31 cellular contexts compared by ENCODE assay signal in the genomic region with DNA sequence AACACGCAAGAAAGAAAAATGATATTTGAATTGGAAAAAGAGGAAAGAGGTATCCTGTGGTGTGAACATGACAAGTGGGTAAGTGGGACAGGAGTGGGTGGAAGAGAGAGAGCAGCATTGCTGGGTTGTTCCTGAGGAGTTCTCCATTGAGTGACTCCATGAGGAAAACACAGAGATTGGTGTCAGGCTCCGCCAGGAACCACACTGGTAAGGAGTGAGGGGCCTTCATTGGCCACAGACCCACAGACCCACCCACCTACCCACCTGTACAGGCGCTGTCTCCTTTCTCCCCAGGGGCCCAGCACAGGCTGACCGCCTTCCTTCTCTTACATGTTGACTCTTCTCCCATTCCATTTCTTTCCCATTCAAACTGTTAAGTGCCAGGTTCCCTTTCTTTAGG. TPM values are rescaled to one million over a fixed set of nuclear protein-coding genes. Genes with fewer than 3 reads are reported as not detected.
"Had no signal": no experiment of that assay in that cellular context is flagged by ENCODE, and none has a peak within 500 bp of the region (broad histone marks: within the 10 kb centered on the region; RNA-seq: fewer than 3 reads in every experiment).

No MANE protein-coding gene starts in this region.

- DNase-seq: activated B cell treated with CpG ODN at 0.5 μM for 24 hours; activated CD4-positive, alpha-beta memory T cell treated with anti-CD3 and anti-CD28 coated beads for 36 hours; activated CD4-positive, alpha-beta T cell treated with anti-CD3 and anti-CD28 coated beads for 4 hours; activated CD4-positive, alpha-beta T cell treated with anti-CD3 and anti-CD28 coated beads, Interleukin-2, amount 10 ng/mL, durations not matched to agents 24 days and 14 days; activated CD4-positive, alpha-beta T cell treated with anti-CD3 and anti-CD28 coated beads, Interleukin-2, amount 50 U/mL, for 1 hour; activated CD4-positive, alpha-beta T cell treated with anti-CD3 and anti-CD28 coated beads, Interleukin-2, amount 50 U/mL, for 4 hours; activated CD4-positive, CD25-positive, alpha-beta regulatory T cell treated with anti-CD3 and anti-CD28 coated beads, Interleukin-2, amount 50 U/mL, for 72 hours; activated CD8-positive, alpha-beta memory T cell treated with anti-CD3 and anti-CD28 coated beads, Interleukin-2, amount 50 U/mL, for 4 hours; activated CD8-positive, alpha-beta T cell treated with anti-CD3 and anti-CD28 coated beads for 36 hours; activated effector memory CD4-positive, alpha-beta T cell treated with Interleukin-2 at 50 U/mL for 16 hours; activated gamma-delta T cell; activated naive CD4-positive, alpha-beta T cell treated with anti-CD3 and anti-CD28 coated beads, Interleukin-2, amount 10 ng/mL, durations not matched to agents 7 days and 5 days; activated naive CD4-positive, alpha-beta T cell treated with Interleukin-2 at 50 U/mL for 16 hours; activated naive CD8-positive, alpha-beta T cell treated with anti-CD3 and anti-CD28 coated beads, Interleukin-2, amount 10 ng/mL, durations not matched to agents 7 days and 5 days; activated naive CD8-positive, alpha-beta T cell treated with anti-CD3 and anti-CD28 coated beads, Interleukin-2, amount 50 U/mL, for 24 hours; activated T-cell treated with anti-CD3 and anti-CD28 coated beads, Interleukin-2, amount 50 U/mL, for 24 hours; activated T-cell treated with anti-CD3 and anti-CD28 coated beads, Interleukin-2, amount 50 U/mL, for 48 hours; amygdala; anterior cingulate cortex; caudate nucleus; cerebellar nuclear complex; T-helper 1 cell; T-helper 2 cell; T-helper 9 cell had no signal

- H3K4me3 ChIP-seq: ascending aorta, cardiac muscle cell had no signal

- H3K36me3 ChIP-seq: ascending aorta, cardiac muscle cell had no signal

- H3K9me3 ChIP-seq: ascending aorta had no signal

- H3K27me3 ChIP-seq: ascending aorta had no signal

- ATAC-seq: activated CD8-positive, alpha-beta T cell treated with anti-CD3 and anti-CD28 coated beads for 36 hours; activated naive CD8-positive, alpha-beta T cell treated with anti-CD3 and anti-CD28 coated beads, Interleukin-2, amount 50 U/mL, for 24 hours had no signal

- H3K4me1 ChIP-seq: ascending aorta had no signal

- H3K27ac ChIP-seq: ascending aorta, cardiac muscle cell, VCaP had no signal

RNA-seq across cellular contexts. Expression of gene S100A7A, which starts 20.9 kb away (rescaled TPM):
- total RNA-seq: activated B cell treated with CpG ODN at 0.5 μM for 24 hours; activated CD4-positive, alpha-beta memory T cell treated with anti-CD3 and anti-CD28 coated beads for 36 hours; activated CD4-positive, alpha-beta T cell treated with anti-CD3 and anti-CD28 coated beads, Interleukin-2, amount 10 ng/mL, durations not matched to agents 24 days and 14 days; activated CD8-positive, alpha-beta memory T cell treated with anti-CD3 and anti-CD28 coated beads for 36 hours; activated CD8-positive, alpha-beta T cell treated with anti-CD3 and anti-CD28 coated beads for 36 hours; activated naive CD8-positive, alpha-beta T cell treated with anti-CD3 and anti-CD28 coated beads, Interleukin-2, amount 10 ng/mL, durations not matched to agents 7 days and 5 days; activated T-helper 2 cell treated with anti-CD3 and anti-CD28 coated beads, Interferon-gamma antibody, Interleukin-2, Interleukin-4, amounts not matched to agents 10 μg/mL and 5 μg/mL and 100 μg/mL, durations not matched to agents 14 hours and 24 hours and 36 hours; ascending aorta; bronchial epithelial cell; cardiac muscle cell; chondrocyte had no signal

RNA-seq across cellular contexts. Expression of gene S100A7, which starts 23.2 kb away (rescaled TPM):
- total RNA-seq: activated B cell treated with CpG ODN at 0.5 μM for 24 hours; activated CD4-positive, alpha-beta memory T cell treated with anti-CD3 and anti-CD28 coated beads for 36 hours; activated CD4-positive, alpha-beta T cell treated with anti-CD3 and anti-CD28 coated beads, Interleukin-2, amount 10 ng/mL, durations not matched to agents 24 days and 14 days; activated CD8-positive, alpha-beta memory T cell treated with anti-CD3 and anti-CD28 coated beads for 36 hours; activated CD8-positive, alpha-beta T cell treated with anti-CD3 and anti-CD28 coated beads for 36 hours; activated naive CD8-positive, alpha-beta T cell treated with anti-CD3 and anti-CD28 coated beads, Interleukin-2, amount 10 ng/mL, durations not matched to agents 7 days and 5 days; activated T-helper 2 cell treated with anti-CD3 and anti-CD28 coated beads, Interferon-gamma antibody, Interleukin-2, Interleukin-4, amounts not matched to agents 10 μg/mL and 5 μg/mL and 100 μg/mL, durations not matched to agents 14 hours and 24 hours and 36 hours; ascending aorta; bronchial epithelial cell; cardiac muscle cell; chondrocyte had no signal

RNA-seq across cellular contexts. Expression of gene S100A8, which starts 46.4 kb away (rescaled TPM):
- total RNA-seq: activated B cell treated with CpG ODN at 0.5 μM for 24 hours; activated CD4-positive, alpha-beta memory T cell treated with anti-CD3 and anti-CD28 coated beads for 36 hours; activated CD4-positive, alpha-beta T cell treated with anti-CD3 and anti-CD28 coated beads, Interleukin-2, amount 10 ng/mL, durations not matched to agents 24 days and 14 days; activated CD8-positive, alpha-beta memory T cell treated with anti-CD3 and anti-CD28 coated beads for 36 hours; activated CD8-positive, alpha-beta T cell treated with anti-CD3 and anti-CD28 coated beads for 36 hours; activated T-helper 2 cell treated with anti-CD3 and anti-CD28 coated beads, Interferon-gamma antibody, Interleukin-2, Interleukin-4, amounts not matched to agents 10 μg/mL and 5 μg/mL and 100 μg/mL, durations not matched to agents 14 hours and 24 hours and 36 hours; cardiac muscle cell; chondrocyte had no signal
